In genomic region chr22:31313366-31314147, GRCh38 we compare ENCODE assay signal across 8 cellular contexts. TPM values are rescaled to one million over a fixed set of nuclear protein-coding genes. Genes with fewer than 3 reads are reported as not detected.
DNase-seq lines count a peak whose midpoint lies in the region; ATAC-seq, FAIRE-seq and TF ChIP-seq lines count a peak whose summit lies in the region.

No MANE protein-coding gene starts in this region.

- H4K20me1 ChIP-seq in keratinocyte (ENCODE audit: control insufficient read depth, extremely low read depth, insufficient read depth, low read length): no peaks in the 10 kb centered on the region

- peaks cover 4% of the 10 kb centered on the region for H3K36me3 Mint-ChIP-seq in chondrocyte (ENCODE audit: low read depth)

- H3K27ac Mint-ChIP-seq in chondrocyte (ENCODE audit: unreplicated experiment): no peak overlapping the region

- peaks cover 10% of the 10 kb centered on the region for H3K9me3 Mint-ChIP-seq in chondrocyte (ENCODE audit: low read depth)

- no peaks in the 10 kb centered on the region for H3K27me3 Mint-ChIP-seq in chondrocyte (ENCODE audit: low read depth)

- H3K4me1 ChIP-seq in keratinocyte (ENCODE audit: control insufficient read depth, extremely low read depth, insufficient read depth, low read length): peaks cover 5% of the 10 kb centered on the region

- dilution Hi-C loops in keratinocyte (cut with MboI; ENCODE audit: extremely low pct_ligation_motif_present, low sequenced_read_pairs): no loop called here

- peak overlapping the region; percentile 49 for H3K4me2 ChIP-seq in keratinocyte (ENCODE audit: control insufficient read depth, extremely low read depth, insufficient read depth, low read depth, low read length)

- H3K9ac ChIP-seq in keratinocyte (ENCODE audit: control insufficient read depth, extremely low read depth, insufficient read depth, low read length): peak overlapping the region; percentile 28

- DNase-seq in GM12864 (ENCODE audit: low read depth): no peak
- DNase-seq in NCI-H2029 treated with DMSO at 0.1 percent for 48 hours (lab: John Stamatoyannopoulos, UW): peak; percentile 96
- peak; percentile 74 for DNase-seq in activated CD4-positive, CD25-positive, alpha-beta regulatory T cell treated with anti-CD3 and anti-CD28 coated beads, Interleukin-2, amount 50 U/mL, for 72 hours
- DNase-seq in chondrocyte (ENCODE audit: low spot score): no peak
- peak; percentile 70 for DNase-seq in keratinocyte (ENCODE audit: low read depth, low spot score)
- peak; percentile 40 to 68 (median 57) for DNase-seq in stimulated activated CD4-positive, alpha-beta T cell treated with anti-CD3 and anti-CD28 coated beads, Interleukin-12 subunit alpha, Interleukin-12 subunit beta, amount 100 ng/mL, for 48 hours (ENCODE audit: low read depth in 2 of 3, low spot score in 1 of 3)

- TF ChIP-seq CTCF in GM12864 (IDR thresholded peaks at IDR 0.05; ENCODE audit: low read depth, low read length, missing control alignments) (peak; percentile 89), chondrocyte (IDR thresholded peaks at IDR 0.05) (peak; percentile 90), keratinocyte (optimal IDR thresholded peaks at IDR 0.05 in 1 of 3, IDR thresholded peaks at IDR 0.05 in 1 of 3, conservative IDR thresholded peaks at IDR 0.05 in 1 of 3; ENCODE audit: extremely low read depth in 1 of 3, insufficient read depth in 2 of 3, low read length in 3 of 3) (peak; percentile 67 to 94 (median 80))

- peak overlapping the region; percentile 45 for H3K27ac ChIP-seq in keratinocyte (ENCODE audit: control insufficient read depth, insufficient read depth, low read length)

- H3K4me1 Mint-ChIP-seq in chondrocyte (ENCODE audit: low read depth): peaks cover 7% of the 10 kb centered on the region

- H3K4me3 Mint-ChIP-seq in chondrocyte (ENCODE audit: unreplicated experiment): no peak overlapping the region

- no peaks in the 10 kb centered on the region for H3K27me3 ChIP-seq in keratinocyte (ENCODE audit: control insufficient read depth, extremely low read depth, insufficient read depth, low read length)

- ATAC-seq in GM19463 (IDR thresholded peaks at IDR 0.05; ENCODE audit: unreplicated experiment): no peak
- no peak for ATAC-seq in GM21717 (IDR thresholded peaks at IDR 0.05; ENCODE audit: unreplicated experiment)

- no peaks in the 10 kb centered on the region for H3K79me2 ChIP-seq in keratinocyte (ENCODE audit: control insufficient read depth, insufficient read depth, low read length)

- H3K9me3 ChIP-seq in keratinocyte (ENCODE audit: control insufficient read depth, low read depth, low read length): no peaks in the 10 kb centered on the region

- H2AFZ ChIP-seq in keratinocyte (ENCODE audit: control insufficient read depth, low read length): peak overlapping the region; percentile 54

- H3K4me3 ChIP-seq in GM12864 (ENCODE audit: low read depth, low read length) (no peak overlapping the region), keratinocyte (ENCODE audit: control insufficient read depth in 2 of 3, extremely low read depth in 1 of 3, insufficient read depth in 2 of 3, low read depth in 1 of 3, low read length in 3 of 3) (no peak overlapping the region)

- no peaks in the 10 kb centered on the region for H3K9me1 ChIP-seq in keratinocyte (ENCODE audit: control insufficient read depth, extremely low read depth, insufficient read depth, low read length)

- peak; percentile 92 for FAIRE-seq in keratinocyte (lab: Jason Lieb, UNC)

- H3K36me3 ChIP-seq in keratinocyte (ENCODE audit: control insufficient read depth in 2 of 2, extremely low read depth in 1 of 2, insufficient read depth in 2 of 2, low read length in 2 of 2): no peaks in the 10 kb centered on the region

RNA-seq across cellular contexts. Expression of gene PIK3IP1, which starts 21.3 kb away (rescaled TPM):
- 5.0 to 6.8 TPM (median 5.6 TPM) in 3 replicates for total RNA-seq in chondrocyte
- 13.3 to 25.6 TPM (median 13.9 TPM) in 3 replicates for polyA plus RNA-seq in keratinocyte
- polyA plus RNA-seq in keratinocyte (2011; ENCODE audit: low read depth): 26.2 TPM
- polyA plus RNA-seq in keratinocyte (2011; cell fraction: cytosol; rRNA removed): 7.2 and 9.9 TPM in 2 replicates
- 33.1 and 36.3 TPM in 2 replicates for polyA plus RNA-seq in keratinocyte (2011; cell fraction: nucleus; rRNA removed)
- polyA plus RNA-seq in keratinocyte (2012; ENCODE audit: low replicate concordance): 11.0 and 34.9 TPM in 2 replicates
- 6.2 to 25.4 TPM (median 10.1 TPM) in 3 replicates for polyA minus RNA-seq in keratinocyte
- polyA minus RNA-seq in keratinocyte (2011; cell fraction: cytosol; rRNA and poly(A)+ RNA removed): 22.3 TPM
- 37.1 and 42.4 TPM in 2 replicates for polyA minus RNA-seq in keratinocyte (2011; cell fraction: nucleus; rRNA and poly(A)+ RNA removed)

RNA-seq across cellular contexts. Expression of gene PATZ1, which starts 32.6 kb away (rescaled TPM):
- 18.6 to 19.9 TPM (median 18.9 TPM) in 3 replicates for total RNA-seq in chondrocyte
- polyA plus RNA-seq in keratinocyte: 2.5 to 5.0 TPM (median 3.4 TPM) in 3 replicates
- 0.52 TPM for polyA plus RNA-seq in keratinocyte (2011; ENCODE audit: low read depth)
- 2.4 and 3.2 TPM in 2 replicates for polyA plus RNA-seq in keratinocyte (2011; cell fraction: cytosol; rRNA removed)
- 5.1 and 6.9 TPM in 2 replicates for polyA plus RNA-seq in keratinocyte (2011; cell fraction: nucleus; rRNA removed)
- polyA plus RNA-seq in keratinocyte (2012; ENCODE audit: low replicate concordance): 2.0 and 6.1 TPM in 2 replicates
- polyA minus RNA-seq in keratinocyte: 3.7 to 11.6 TPM (median 5.7 TPM) in 3 replicates
- 8.8 TPM for polyA minus RNA-seq in keratinocyte (2011; cell fraction: cytosol; rRNA and poly(A)+ RNA removed)
- polyA minus RNA-seq in keratinocyte (2011; cell fraction: nucleus; rRNA and poly(A)+ RNA removed): 3.9 and 6.4 TPM in 2 replicates

Comparison
In these comparisons a context has a peak if more than half of its experiments do, and no peak if none do; other contexts are left out.
1. DNase-seq: peak in NCI-H2029 treated with DMSO at 0.1 percent for 48 hours (single experiment), activated CD4-positive, CD25-positive, alpha-beta regulatory T cell treated with anti-CD3 and anti-CD28 coated beads, Interleukin-2, amount 50 U/mL, for 72 hours (single experiment), keratinocyte (single experiment) and stimulated activated CD4-positive, alpha-beta T cell treated with anti-CD3 and anti-CD28 coated beads, Interleukin-12 subunit alpha, Interleukin-12 subunit beta, amount 100 ng/mL, for 48 hours (3 of 3); none in GM12864 (single experiment) and chondrocyte (single experiment).
2. Peak in every context shown above with its lines, with median percentiles within 50 percentile points of each other: CTCF ChIP-seq.